1 cellular context compared by ENCODE assay signal in genomic region chr20:53916173-53916512, GRCh38.
TF ChIP-seq lines count a peak whose summit lies in the region.

No MANE protein-coding gene starts in this region.

TF ChIP-seq in WTC11, 78 proteins besides CTCF, POLR2A, EP300 and RAD21 (continued from another document):
- no peak for TF ChIP-seq HMGXB4 (CRISPR knock-in tag; IDR thresholded peaks at IDR 0.05)
- no peak for TF ChIP-seq MLX (CRISPR knock-in tag; IDR thresholded peaks at IDR 0.05)
- TF ChIP-seq AR (CRISPR knock-in tag; IDR thresholded peaks at IDR 0.05) = no peak
- TF ChIP-seq ATF6 (CRISPR knock-in tag; IDR thresholded peaks at IDR 0.05) = no peak
- no peak for TF ChIP-seq ZNF232 (CRISPR knock-in tag; IDR thresholded peaks at IDR 0.05)
- TF ChIP-seq ATF3 (CRISPR knock-in tag; conservative IDR thresholded peaks at IDR 0.05) = no peak
